Comparison of ENCODE assay signal across 8 cellular contexts in genomic region chr11:2302280-2302843, GRCh38. TPM values are rescaled to one million over a fixed set of nuclear protein-coding genes. Genes with fewer than 3 reads are reported as not detected.
DNase-seq lines count a peak whose midpoint lies in the region; ATAC-seq and TF ChIP-seq lines count a peak whose summit lies in the region.

No MANE protein-coding gene starts in this region.

- no peaks in the 10 kb centered on the region for H3K9me3 Mint-ChIP-seq in memory B cell

- peak overlapping the region; percentile 90 for H3K27ac Mint-ChIP-seq in memory B cell

- H3K4me3 ChIP-seq in gastrocnemius medialis = peak overlapping the region in 1 of 4 donors; percentile 13

- ATAC-seq in memory B cell (ENCODE audit: low read depth) = no peak
- no peak for ATAC-seq in HG02623 (IDR thresholded peaks at IDR 0.05; ENCODE audit: unreplicated experiment)
- no peak for ATAC-seq in gastrocnemius medialis

- intact Hi-C loops in gastrocnemius medialis (cut with DNase I; ENCODE audit: low total_unique reads) = loop anchor here (10.0 kb wide), 3 partner anchors 108 to 592 kb away; no protein-coding TSS in a partner anchor

- no peak for TF ChIP-seq POLR2A in gastrocnemius medialis (IDR thresholded peaks at IDR 0.05)

- DNase-seq in stimulated activated CD4-positive, alpha-beta T cell treated with anti-CD3 and anti-CD28 coated beads, Interleukin-4, amount 100 ng/mL, for 24 hours = peak; percentile 33
- DNase-seq in stimulated activated CD4-positive, alpha-beta T cell treated with anti-CD3 and anti-CD28 coated beads, Interleukin-2, amount 100 ng/mL, for 48 hours = no peak
- peak; percentile 29 for DNase-seq in activated naive CD4-positive, alpha-beta T cell treated with Interleukin-2 at 50 U/mL for 16 hours
- DNase-seq in memory B cell (ENCODE audit: low spot score in 2 of 2) (no peak), NCI-H1092 (lab: John Stamatoyannopoulos, UW) (no peak), gastrocnemius medialis (no peak), HK-2 (ENCODE audit: unreplicated experiment) (no peak)

- H3K27me3 Mint-ChIP-seq in memory B cell = no peaks in the 10 kb centered on the region

- peaks cover 3% of the 10 kb centered on the region for H3K36me3 Mint-ChIP-seq in memory B cell

- peaks cover 29% of the 10 kb centered on the region for H3K4me1 Mint-ChIP-seq in memory B cell

- H3K27ac ChIP-seq in gastrocnemius medialis = no peak overlapping the region

- TF ChIP-seq CTCF in gastrocnemius medialis (IDR thresholded peaks at IDR 0.05 in 4 of 5, conservative IDR thresholded peaks at IDR 0.05 in 1 of 5) = no peak

- H3K4me1 ChIP-seq in gastrocnemius medialis = peaks cover 0 to 7% of the 10 kb centered on the region in 2 donors

- peaks cover 0 to 2% (median 0%) of the 10 kb centered on the region in 3 donors for H3K27me3 ChIP-seq in gastrocnemius medialis

- H3K4me3 Mint-ChIP-seq in memory B cell = peak overlapping the region; percentile 92

- no peaks in the 10 kb centered on the region for H3K36me3 ChIP-seq in gastrocnemius medialis

- in situ Hi-C loops in gastrocnemius medialis (cut with MboI; ENCODE audit: low sequenced_read_pairs in 4 of 4) = no loop called here

- no peaks in the 10 kb centered on the region for H3K9me3 ChIP-seq in gastrocnemius medialis

RNA-seq across cellular contexts. Expression of gene TSPAN32, which starts 0.5 kb away (rescaled TPM):
- total RNA-seq in gastrocnemius medialis = not detected

RNA-seq across cellular contexts. Expression of gene C11orf21, which starts 0.6 kb away (rescaled TPM):
- under 1 TPM in 1 of 4 donors, not detected in 3; 0.10 TPM for total RNA-seq in gastrocnemius medialis

RNA-seq across cellular contexts. Expression of gene ASCL2, which starts 32.0 kb away (rescaled TPM):
- not detected for total RNA-seq in gastrocnemius medialis

Comparison
In these comparisons a context has a peak if more than half of its experiments do, and no peak if none do; other contexts are left out.
1. DNase-seq: peak in stimulated activated CD4-positive, alpha-beta T cell treated with anti-CD3 and anti-CD28 coated beads, Interleukin-4, amount 100 ng/mL, for 24 hours (single experiment) and activated naive CD4-positive, alpha-beta T cell treated with Interleukin-2 at 50 U/mL for 16 hours (single experiment); none in stimulated activated CD4-positive, alpha-beta T cell treated with anti-CD3 and anti-CD28 coated beads, Interleukin-2, amount 100 ng/mL, for 48 hours (0 of 2), memory B cell (0 of 2), NCI-H1092 (single experiment), gastrocnemius medialis (0 of 2) and HK-2 (single experiment).